In genomic region chr1:11100149-11100493, GRCh38 we compare ENCODE assay signal across 8 cellular contexts. TPM values are rescaled to one million over a fixed set of nuclear protein-coding genes. Genes with fewer than 3 reads are reported as not detected.
A peak's percentile ranks its signal among the peaks of the same experiment; 100 is the strongest.
DNase-seq lines count a peak whose midpoint lies in the region; ATAC-seq, FAIRE-seq and TF ChIP-seq lines count a peak whose summit lies in the region.

No MANE protein-coding gene starts in this region.

- H3K4me3 Mint-ChIP-seq in activated naive CD4-positive, alpha-beta T cell treated with anti-CD3 and anti-CD28 coated beads, Interleukin-2, amount 10 ng/mL, durations not matched to agents 7 days and 5 days: peak overlapping the region; percentile 99
- peak overlapping the region; percentile 93 for H3K4me3 Mint-ChIP-seq in type B pancreatic cell

- H3K27ac Mint-ChIP-seq in activated naive CD4-positive, alpha-beta T cell treated with anti-CD3 and anti-CD28 coated beads, Interleukin-2, amount 10 ng/mL, durations not matched to agents 7 days and 5 days: peak overlapping the region; percentile 95
- H3K27ac Mint-ChIP-seq in type B pancreatic cell: peak overlapping the region; percentile 95

- FAIRE-seq in K562 (lab: Jason Lieb, UNC): no peak

- no peak for TF ChIP-seq EP300 in K562 (IDR thresholded peaks at IDR 0.05; ENCODE audit: low read length)

- H3K27me3 Mint-ChIP-seq in activated naive CD4-positive, alpha-beta T cell treated with anti-CD3 and anti-CD28 coated beads, Interleukin-2, amount 10 ng/mL, durations not matched to agents 7 days and 5 days: no peaks in the 10 kb centered on the region
- H3K27me3 Mint-ChIP-seq in type B pancreatic cell: no peaks in the 10 kb centered on the region

- peaks cover 27% of the 10 kb centered on the region for H3K79me2 ChIP-seq in K562 (ENCODE audit: control insufficient read depth, insufficient read depth, low read length)

- ATAC-seq in K562: no peak
- no peak for ATAC-seq in lung (ENCODE audit: insufficient read depth, low FRiP score)
- no peak for ATAC-seq in GM19455 (IDR thresholded peaks at IDR 0.05; ENCODE audit: unreplicated experiment)

- H3K4me1 ChIP-seq in K562 (replicated peaks in 1 of 2; ENCODE audit: control insufficient read depth in 2 of 2, insufficient read depth in 2 of 2, low read length in 2 of 2) (peaks cover 8 to 14% of the 10 kb centered on the region in 2 experiments; a peak in 4 of 5 replicates), lung (ENCODE audit: control insufficient read depth in 2 of 2, insufficient read depth in 2 of 2, low read length in 2 of 2) (peaks cover 3 to 4% of the 10 kb centered on the region in 2 donors)

- WGBS in K562 (ENCODE audit: insufficient coverage, low coverage, missing lambda C conversion rate): 67% methylated on average over 13 of the region's 13 CpGs
- 39 to 52% methylated on average over 13 of the region's 13 CpGs for WGBS in lung, 2 donors

- intact Hi-C loops in K562 (cut with micrococcal nuclease): no loop called here

- peak overlapping the region; percentile 86 for H3K4me3 ChIP-seq in K562
- peak overlapping the region; percentile 99 for H3K4me3 ChIP-seq in lung

- peak overlapping the region; percentile 95 to 99; a peak in 2 of 4 replicates for H3K9ac ChIP-seq in K562 (ENCODE audit: insufficient read depth in 1 of 2, low read depth in 2 of 2, low read length in 2 of 2)

- POLR2A ChIA-PET in K562 (lab: Yijun Ruan, JAX): interaction anchor here (0.6 to 3.4 kb wide), 15 partner anchors 9 to 212 kb away, joined by 3 to 28 read pairs (median 4); no protein-coding TSS in a partner anchor

- no peak for TF ChIP-seq CTCF in K562 (IDR thresholded peaks at IDR 0.05 in 2 of 3, conservative IDR thresholded peaks at IDR 0.05 in 1 of 3; ENCODE audit: insufficient read depth in 2 of 3, low read depth in 1 of 3, low read length in 3 of 3)
- TF ChIP-seq CTCF in lung (IDR thresholded peaks at IDR 0.05; ENCODE audit: control extremely low read depth, extremely low read depth): no peak
- no peak for TF ChIP-seq CTCF in type B pancreatic cell (conservative IDR thresholded peaks at IDR 0.05)

- H3K9me1 ChIP-seq in K562 (ENCODE audit: control insufficient read depth, insufficient read depth, low read length): no peaks in the 10 kb centered on the region

- BruUV-seq in K562 (replicated peaks; lab: Mats Ljungman, UMichigan): no TSS peak

- peaks cover 7% of the 10 kb centered on the region for H3K36me3 Mint-ChIP-seq in activated naive CD4-positive, alpha-beta T cell treated with anti-CD3 and anti-CD28 coated beads, Interleukin-2, amount 10 ng/mL, durations not matched to agents 7 days and 5 days
- no peaks in the 10 kb centered on the region for H3K36me3 Mint-ChIP-seq in type B pancreatic cell

- H3K4me2 ChIP-seq in K562 (ENCODE audit: insufficient read depth, low read length): peak overlapping the region; percentile 94

- TF ChIP-seq POLR2A in K562 (conservative IDR thresholded peaks at IDR 0.05): no peak

- peaks cover 24% of the 10 kb centered on the region for H3K4me1 Mint-ChIP-seq in activated naive CD4-positive, alpha-beta T cell treated with anti-CD3 and anti-CD28 coated beads, Interleukin-2, amount 10 ng/mL, durations not matched to agents 7 days and 5 days
- H3K4me1 Mint-ChIP-seq in type B pancreatic cell (ENCODE audit: unreplicated experiment): peaks cover 13% of the 10 kb centered on the region

- no peaks in the 10 kb centered on the region for H3K9me3 ChIP-seq in K562 (replicated peaks; ENCODE audit: control insufficient read depth, insufficient read depth, low read depth, low read length)
- peaks cover 0 to 1% of the 10 kb centered on the region in 2 donors for H3K9me3 ChIP-seq in lung (ENCODE audit: control insufficient read depth in 2 of 2, insufficient read depth in 1 of 2, low read length in 1 of 2)

- no peak for TF ChIP-seq RAD21 in K562 (CRISPR knock-in tag; conservative IDR thresholded peaks at IDR 0.05 in 1 of 2, IDR thresholded peaks at IDR 0.05 in 1 of 2)

- DNase-seq in activated naive CD4-positive, alpha-beta T cell treated with anti-CD3 and anti-CD28 coated beads, Interleukin-2, amount 10 ng/mL, durations not matched to agents 7 days and 5 days: no peak
- DNase-seq in activated naive CD4-positive, alpha-beta T cell treated with Interleukin-2 at 50 U/mL for 16 hours: no peak
- DNase-seq in K562 (ENCODE audit: extremely low read depth in 1 of 4, low spot score in 3 of 4) (no peak), lung (ENCODE audit: low spot score) (no peak), type B pancreatic cell (ENCODE audit: extremely low spot score, unreplicated experiment) (no peak), NCI-H2081 treated with DMSO at 0.1 percent for 48 hours (lab: John Stamatoyannopoulos, UW) (no peak), NCI-H1694 treated with DMSO at 0.1 percent for 48 hours (lab: John Stamatoyannopoulos, UW) (no peak)

- CTCF ChIA-PET in activated naive CD4-positive, alpha-beta T cell treated with anti-CD3 and anti-CD28 coated beads, Interleukin-2, amount 10 ng/mL, durations not matched to agents 7 days and 5 days (lab: Charles Lee): interaction anchor here (1.1 to 1.8 kb wide), 2 partner anchors 62 to 546 kb away, joined by 4 read pairs; no protein-coding TSS in a partner anchor
- CTCF ChIA-PET in K562 (lab: Yijun Ruan, JAX; ENCODE audit: low intra/inter-chr PET ratio): no interaction called here

- H3K36me3 ChIP-seq in K562 (ENCODE audit: control insufficient read depth, insufficient read depth, low read length) (peaks cover 32% of the 10 kb centered on the region), lung (ENCODE audit: control insufficient read depth in 2 of 2, insufficient read depth in 2 of 2, low read length in 2 of 2) (peaks cover 8 to 12% of the 10 kb centered on the region in 2 donors)

- H3K9me3 Mint-ChIP-seq in activated naive CD4-positive, alpha-beta T cell treated with anti-CD3 and anti-CD28 coated beads, Interleukin-2, amount 10 ng/mL, durations not matched to agents 7 days and 5 days: no peaks in the 10 kb centered on the region
- H3K9me3 Mint-ChIP-seq in type B pancreatic cell: no peaks in the 10 kb centered on the region

- in situ Hi-C loops in K562 (cut with MboI): no loop called here

- H3K27ac ChIP-seq in K562 (ENCODE audit: extremely low read depth, low read depth, low read length) (peak overlapping the region; percentile 87), lung (ENCODE audit: low read depth in 1 of 2, low read length in 1 of 2) (peak overlapping the region; percentile 51 to 84)

- peak overlapping the region; percentile 96 for H2AFZ ChIP-seq in K562 (ENCODE audit: low read depth, low read length)

- H4K20me1 ChIP-seq in K562 (replicated peaks; ENCODE audit: control insufficient read depth, insufficient read depth, low read length): no peaks in the 10 kb centered on the region

- H3K27me3 ChIP-seq in K562 (ENCODE audit: control insufficient read depth in 2 of 2, insufficient read depth in 2 of 2, low read length in 2 of 2) (no peaks in the 10 kb centered on the region), lung (ENCODE audit: control insufficient read depth, insufficient read depth) (no peaks in the 10 kb centered on the region)

RNA-seq across cellular contexts. Expression of gene EXOSC10, which starts 0.5 kb away (rescaled TPM):
- total RNA-seq in K562 (2011; cell fraction: chromatin; rRNA removed; ENCODE audit: low replicate concordance): 296 and 313 TPM in 2 replicates
- total RNA-seq in K562 (2011; cell fraction: nucleolus; rRNA removed): 135 and 164 TPM in 2 replicates
- total RNA-seq in K562 (2011; cell fraction: nucleoplasm; rRNA removed): 188 and 208 TPM in 2 replicates
- total RNA-seq in K562 (2014; rRNA removed): 123 and 125 TPM in 2 replicates
- 91.0 and 91.1 TPM in 2 replicates for total RNA-seq in K562 (2014; rRNA removed; fragmentation: Illumina TruSeq; extraction: Trizol)
- total RNA-seq in K562 (2015; rRNA removed; fragmentation: Illumina TruSeq; extraction: Trizol): 114 and 115 TPM in 2 replicates
- 101 and 105 TPM in 2 replicates for total RNA-seq in K562 (2021)
- 93.8 and 94.1 TPM in 2 replicates for polyA plus RNA-seq in K562 (2011; rRNA removed)
- 72.7 and 82.6 TPM in 2 replicates for polyA plus RNA-seq in K562 (2011; cell fraction: cytosol; rRNA removed)
- 226 and 287 TPM in 2 replicates for polyA plus RNA-seq in K562 (2011; cell fraction: nucleus; rRNA removed)
- polyA plus RNA-seq in K562 (2012): 75.0 and 77.2 TPM in 2 replicates
- 121 and 146 TPM in 2 replicates for polyA plus RNA-seq in K562 (2014; fragmentation: Illumina TruSeq; extraction: Trizol)
- polyA plus RNA-seq in K562 (2014; fragmentation: Nextera tagmentation; extraction: Ambion mirVana): 10 to 100 TPM; 23.4 to 61.4 TPM
- 130 and 150 TPM in 2 replicates for polyA plus RNA-seq in K562 (2014; rRNA removed)
- 128 and 135 TPM in 2 replicates for polyA minus RNA-seq in K562 (2011; rRNA and poly(A)+ RNA removed)
- 39.3 and 50.5 TPM in 2 replicates for polyA minus RNA-seq in K562 (2011; cell fraction: cytosol; rRNA and poly(A)+ RNA removed)
- polyA minus RNA-seq in K562 (2011; cell fraction: nucleus; rRNA and poly(A)+ RNA removed): 64.6 and 144 TPM in 2 replicates
- 10 to 100 TPM; 47.5 to 75.1 TPM for total RNA-seq in lung
- 10 to 100 TPM; 29.0 to 37.1 TPM for polyA plus RNA-seq in lung
- 63.5 and 81.8 TPM in 2 replicates for total RNA-seq in type B pancreatic cell (ENCODE audit: low replicate concordance)

RNA-seq across cellular contexts. Expression of gene SRM, which starts 40.3 kb away (rescaled TPM):
- 25.5 and 107 TPM in 2 replicates for total RNA-seq in K562 (2011; cell fraction: chromatin; rRNA removed; ENCODE audit: low replicate concordance)
- total RNA-seq in K562 (2011; cell fraction: nucleolus; rRNA removed): 109 and 122 TPM in 2 replicates
- total RNA-seq in K562 (2011; cell fraction: nucleoplasm; rRNA removed): 64.7 and 103 TPM in 2 replicates
- 93.2 and 164 TPM in 2 replicates for total RNA-seq in K562 (2014; rRNA removed)
- 36.1 and 40.4 TPM in 2 replicates for total RNA-seq in K562 (2014; rRNA removed; fragmentation: Illumina TruSeq; extraction: Trizol)
- total RNA-seq in K562 (2015; rRNA removed; fragmentation: Illumina TruSeq; extraction: Trizol): 82.5 and 95.0 TPM in 2 replicates
- total RNA-seq in K562 (2021): 373 and 403 TPM in 2 replicates
- polyA plus RNA-seq in K562 (2011; rRNA removed): 51.5 and 53.4 TPM in 2 replicates
- 100 and 208 TPM in 2 replicates for polyA plus RNA-seq in K562 (2011; cell fraction: cytosol; rRNA removed)
- 62.9 and 103 TPM in 2 replicates for polyA plus RNA-seq in K562 (2011; cell fraction: nucleus; rRNA removed)
- 211 and 367 TPM in 2 replicates for polyA plus RNA-seq in K562 (2012)
- polyA plus RNA-seq in K562 (2014; fragmentation: Illumina TruSeq; extraction: Trizol): 296 and 340 TPM in 2 replicates
- 10 to 100 TPM; 23.9 to 34.1 TPM for polyA plus RNA-seq in K562 (2014; fragmentation: Nextera tagmentation; extraction: Ambion mirVana)
- polyA plus RNA-seq in K562 (2014; rRNA removed): 143 and 176 TPM in 2 replicates
- 55.4 and 73.9 TPM in 2 replicates for polyA minus RNA-seq in K562 (2011; rRNA and poly(A)+ RNA removed)
- 241 and 294 TPM in 2 replicates for polyA minus RNA-seq in K562 (2011; cell fraction: cytosol; rRNA and poly(A)+ RNA removed)
- 35.8 and 45.7 TPM in 2 replicates for polyA minus RNA-seq in K562 (2011; cell fraction: nucleus; rRNA and poly(A)+ RNA removed)
- total RNA-seq in lung: 100 to 1,000 TPM in 1 of 2 donors, 10 to 100 TPM in 1; 12.3 to 112 TPM
- polyA plus RNA-seq in lung: 100 to 1,000 TPM; 119 to 132 TPM
- 61.5 and 92.6 TPM in 2 replicates for total RNA-seq in type B pancreatic cell (ENCODE audit: low replicate concordance)

RNA-seq across cellular contexts. Expression of gene MASP2, which starts 53.1 kb away (rescaled TPM):
- total RNA-seq in K562 (2011; cell fraction: chromatin; rRNA removed; ENCODE audit: low replicate concordance): 0.49 and 1.1 TPM in 2 replicates
- total RNA-seq in K562 (2011; cell fraction: nucleolus; rRNA removed): 0.33 and 0.39 TPM in 2 replicates
- 0.37 and 0.38 TPM in 2 replicates for total RNA-seq in K562 (2011; cell fraction: nucleoplasm; rRNA removed)
- total RNA-seq in K562 (2014; rRNA removed): 0.08 TPM in 1 of 2 replicates, not detected in the other
- 0.07 TPM in 1 of 2 replicates, not detected in the other for total RNA-seq in K562 (2014; rRNA removed; fragmentation: Illumina TruSeq; extraction: Trizol)
- not detected in 2 replicates for total RNA-seq in K562 (2015; rRNA removed; fragmentation: Illumina TruSeq; extraction: Trizol)
- 0.09 and 0.27 TPM in 2 replicates for total RNA-seq in K562 (2021)
- 0.03 TPM in 1 of 2 replicates, not detected in the other for polyA plus RNA-seq in K562 (2011; rRNA removed)
- 0.03 and 0.09 TPM in 2 replicates for polyA plus RNA-seq in K562 (2011; cell fraction: cytosol; rRNA removed)
- 0.14 and 0.28 TPM in 2 replicates for polyA plus RNA-seq in K562 (2011; cell fraction: nucleus; rRNA removed)
- 0.76 and 1.9 TPM in 2 replicates for polyA plus RNA-seq in K562 (2012)
- polyA plus RNA-seq in K562 (2014; fragmentation: Illumina TruSeq; extraction: Trizol): not detected in 2 replicates
- under 1 TPM; 0.01 to 0.06 TPM for polyA plus RNA-seq in K562 (2014; fragmentation: Nextera tagmentation; extraction: Ambion mirVana)
- polyA plus RNA-seq in K562 (2014; rRNA removed): 0.11 and 0.23 TPM in 2 replicates
- not detected in 2 replicates for polyA minus RNA-seq in K562 (2011; rRNA and poly(A)+ RNA removed)
- polyA minus RNA-seq in K562 (2011; cell fraction: cytosol; rRNA and poly(A)+ RNA removed): not detected in 2 replicates
- polyA minus RNA-seq in K562 (2011; cell fraction: nucleus; rRNA and poly(A)+ RNA removed): 0.11 and 0.13 TPM in 2 replicates
- total RNA-seq in lung: not detected
- under 1 TPM; 0.01 to 0.04 TPM for polyA plus RNA-seq in lung
- 0.29 and 0.34 TPM in 2 replicates for total RNA-seq in type B pancreatic cell (ENCODE audit: low replicate concordance)
